9 cellular contexts compared by ENCODE assay signal in the genomic region with DNA sequence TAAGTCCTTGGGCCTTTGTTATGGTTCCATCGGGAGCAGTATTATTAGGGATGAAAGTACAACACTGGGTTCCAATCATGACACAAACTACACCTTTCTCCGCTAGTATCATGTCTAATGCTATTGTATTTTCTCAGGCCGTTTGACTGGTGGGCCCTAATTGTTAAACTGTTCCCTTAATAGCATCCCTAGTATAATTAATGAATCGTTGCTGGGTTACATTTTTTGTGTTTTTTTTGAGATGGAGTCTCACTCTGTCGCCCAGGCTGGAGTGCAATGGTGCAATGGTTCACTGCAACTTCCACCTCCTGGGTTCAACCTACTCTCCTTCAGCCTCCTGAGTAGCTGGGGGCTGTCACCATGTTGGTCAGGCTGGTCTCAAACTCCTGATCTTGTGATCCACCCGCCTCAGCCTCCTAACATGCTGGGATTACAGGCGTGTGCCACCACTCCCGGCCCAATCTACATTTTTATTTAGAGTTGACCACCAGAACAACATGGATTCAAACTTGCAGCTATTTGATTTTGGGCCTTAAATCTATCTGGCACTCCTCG. TPM values are rescaled to one million over a fixed set of nuclear protein-coding genes. Genes with fewer than 3 reads are reported as not detected.
DNase-seq lines count a peak whose midpoint lies in the region; ATAC-seq and TF ChIP-seq lines count a peak whose summit lies in the region.
"Had no signal": no experiment of that assay in that cellular context is flagged by ENCODE, and none has a peak within 500 bp of the region (broad histone marks: within the 10 kb centered on the region; RNA-seq: fewer than 3 reads in every experiment).

No MANE protein-coding gene starts in this region.

- H3K27ac ChIP-seq in OCI-LY3 (ENCODE audit: low read length) (peak overlapping the region; percentile 85), ectodermal cell (ENCODE audit: insufficient read depth, low read depth, low read length, poor library complexity, severe bottlenecking) (no peak overlapping the region), neutrophil (peak overlapping the region; percentile 97)

- H3K4me3 ChIP-seq in GM12864 (ENCODE audit: low read depth, low read length) (peak overlapping the region; percentile 87), OCI-LY3 (ENCODE audit: low read length) (peak overlapping the region; percentile 82), ectodermal cell (ENCODE audit: insufficient read depth, low read depth, low read length) (peak overlapping the region; percentile 99), neutrophil (ENCODE audit: low read depth in 1 of 2, low read length in 1 of 2) (peak overlapping the region; percentile 98 to 99)

- peaks cover 64% of the 10 kb centered on the region for H3K4me1 ChIP-seq in OCI-LY3 (ENCODE audit: low read length)
- H3K4me1 ChIP-seq in ectodermal cell (ENCODE audit: control insufficient read depth, insufficient read depth, low read length) = no peaks in the 10 kb centered on the region
- peaks cover 63 to 78% of the 10 kb centered on the region in 2 experiments for H3K4me1 ChIP-seq in neutrophil (ENCODE audit: control insufficient read depth in 1 of 2, insufficient read depth in 1 of 2, low read depth in 1 of 2, low read length in 1 of 2)

- H3K79me2 ChIP-seq in OCI-LY3 (ENCODE audit: low read length) = peaks cover 99% of the 10 kb centered on the region

- WGBS in ectodermal cell, 2 experiments = 54 to 60% methylated on average over 9 of the region's 9 CpGs

- H3K9ac ChIP-seq in OCI-LY3 (ENCODE audit: low read length) = no peak overlapping the region

- H3K4me2 ChIP-seq in OCI-LY3 (ENCODE audit: low read length) = peak overlapping the region; percentile 89

- H3K9me3 ChIP-seq in OCI-LY3 (ENCODE audit: insufficient read depth, low read length) = peaks cover 74% of the 10 kb centered on the region
- no peaks in the 10 kb centered on the region for H3K9me3 ChIP-seq in ectodermal cell (ENCODE audit: control insufficient read depth, low read length)
- H3K9me3 ChIP-seq in neutrophil = peaks cover 2% of the 10 kb centered on the region

- H3K27me3 ChIP-seq in OCI-LY3 (ENCODE audit: low read depth, low read length) = no peaks in the 10 kb centered on the region
- no peaks in the 10 kb centered on the region for H3K27me3 ChIP-seq in ectodermal cell (ENCODE audit: control insufficient read depth, insufficient read depth, low read length, poor library complexity, severe bottlenecking)
- no peaks in the 10 kb centered on the region for H3K27me3 ChIP-seq in neutrophil

- peaks cover 75% of the 10 kb centered on the region for H4K20me1 ChIP-seq in OCI-LY3 (ENCODE audit: insufficient read depth, low read length)

- no peak overlapping the region for H2AFZ ChIP-seq in OCI-LY3 (ENCODE audit: low read depth, low read length)

- ATAC-seq in GM18867 (IDR thresholded peaks at IDR 0.05; ENCODE audit: unreplicated experiment) (no peak), GM21367 (IDR thresholded peaks at IDR 0.05; ENCODE audit: unreplicated experiment) (no peak), esophagus mucosa (no peak)

- peaks cover 85% of the 10 kb centered on the region for H3K36me3 ChIP-seq in OCI-LY3 (replicated peaks; ENCODE audit: low read depth, low read length)
- peaks cover 80% of the 10 kb centered on the region for H3K36me3 ChIP-seq in ectodermal cell (ENCODE audit: control insufficient read depth, insufficient read depth, low read length)
- H3K36me3 ChIP-seq in neutrophil = peaks cover 81% of the 10 kb centered on the region

- TF ChIP-seq CTCF in GM12864 (IDR thresholded peaks at IDR 0.05; ENCODE audit: low read depth, low read length, missing control alignments) = no peak
- TF ChIP-seq CTCF in OCI-LY3 (IDR thresholded peaks at IDR 0.05; ENCODE audit: low read depth, low read length) = no peak
- TF ChIP-seq CTCF in neutrophil (IDR thresholded peaks at IDR 0.05) = no peak

- DNase-seq in GM12864 (ENCODE audit: low read depth) (no peak), NCI-H1694 treated with DMSO at 0.1 percent for 48 hours (lab: John Stamatoyannopoulos, UW) (no peak)
- DNase-seq: activated CD4-positive, alpha-beta T cell treated with anti-CD3 and anti-CD28 coated beads for 4 hours had no signal

RNA-seq across cellular contexts. Expression of a gene that starts 4.1 kb away (rescaled TPM):
- polyA plus RNA-seq in ectodermal cell (2013, experiment 1 of 4) = 5.7 TPM
- 6.2 TPM for polyA plus RNA-seq in ectodermal cell (2013, experiment 2 of 4)
- 5.6 TPM for polyA plus RNA-seq in ectodermal cell (2013, experiment 3 of 4)
- polyA plus RNA-seq in ectodermal cell (2013, experiment 4 of 4) = 5.8 TPM
- total RNA-seq in esophagus mucosa = 10.7 TPM
